Comparison of ENCODE assay signal across 1 cellular context in the genomic region with DNA sequence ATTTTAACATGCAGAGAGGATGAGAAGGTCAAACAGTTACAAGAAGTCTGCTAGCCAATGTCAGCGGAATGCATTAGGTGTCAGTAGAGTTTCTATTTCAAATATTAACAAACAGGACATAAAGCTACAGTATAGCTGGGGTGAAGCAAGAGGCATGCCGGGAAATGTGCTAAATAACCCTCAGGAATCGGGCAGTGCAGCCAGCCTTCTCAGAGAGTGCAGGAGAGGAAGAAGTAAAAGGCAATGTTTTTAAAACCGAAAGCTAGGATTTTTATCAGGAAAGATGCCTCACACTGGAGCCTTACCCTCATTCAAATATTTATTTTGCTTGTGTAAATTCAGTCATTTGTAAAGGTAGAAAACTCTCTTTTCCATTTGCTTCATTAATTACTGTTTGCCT.
TF ChIP-seq lines count a peak whose summit lies in the region.

No MANE protein-coding gene starts in this region.

TF ChIP-seq in IMR-90, 13 proteins besides CTCF, POLR2A, EP300 and RAD21 (continued from another document):
- TF ChIP-seq RFX5 (IDR thresholded peaks at IDR 0.05; ENCODE audit: low read depth, low read length) (no peak), FOS (IDR thresholded peaks at IDR 0.05; ENCODE audit: low read depth, low read length) (no peak), CEBPB (IDR thresholded peaks at IDR 0.05; ENCODE audit: low read depth, low read length) (no peak), NFE2L2 (IDR thresholded peaks at IDR 0.05; ENCODE audit: low read depth, low read length) (no peak), MAFK (IDR thresholded peaks at IDR 0.05; ENCODE audit: low read depth, low read length) (no peak), MAZ (IDR thresholded peaks at IDR 0.05; ENCODE audit: borderline replicate concordance, low read depth, low read length) (no peak), MXI1 (IDR thresholded peaks at IDR 0.05; ENCODE audit: borderline replicate concordance, low read depth, low read length) (no peak), RCOR1 (IDR thresholded peaks at IDR 0.05; ENCODE audit: insufficient replicate concordance, low read length) (no peak)
- TF ChIP-seq, protein P1, sequence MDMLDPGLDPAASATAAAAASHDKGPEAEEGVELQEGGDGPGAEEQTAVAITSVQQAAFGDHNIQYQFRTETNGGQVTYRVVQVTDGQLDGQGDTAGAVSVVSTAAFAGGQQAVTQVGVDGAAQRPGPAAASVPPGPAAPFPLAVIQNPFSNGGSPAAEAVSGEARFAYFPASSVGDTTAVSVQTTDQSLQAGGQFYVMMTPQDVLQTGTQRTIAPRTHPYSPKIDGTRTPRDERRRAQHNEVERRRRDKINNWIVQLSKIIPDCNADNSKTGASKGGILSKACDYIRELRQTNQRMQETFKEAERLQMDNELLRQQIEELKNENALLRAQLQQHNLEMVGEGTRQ (IDR thresholded peaks at IDR 0.05; ENCODE audit: low read depth, low read length): no peak
